Comparison of ENCODE assay signal across 14 cellular contexts in the genomic region with DNA sequence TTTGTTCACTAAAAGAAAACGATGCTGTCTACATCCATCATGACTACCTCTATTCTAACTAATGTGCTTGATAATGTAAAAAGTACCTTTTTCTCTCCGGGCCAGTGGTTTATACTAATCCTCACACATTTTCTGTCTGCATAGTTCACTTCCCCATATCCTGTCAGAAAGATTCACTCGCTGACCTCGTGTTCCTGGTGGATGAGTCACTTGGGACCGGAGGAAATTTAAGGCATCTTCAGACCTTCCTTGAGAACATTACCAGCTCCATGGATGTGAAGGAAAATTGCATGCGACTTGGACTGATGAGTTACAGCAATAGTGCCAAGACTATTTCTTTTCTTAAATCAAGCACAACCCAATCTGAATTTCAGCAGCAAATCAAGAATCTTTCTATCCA. TPM values are rescaled to one million over a fixed set of nuclear protein-coding genes. Genes with fewer than 3 reads are reported as not detected.
DNase-seq lines count a peak whose midpoint lies in the region; TF ChIP-seq lines count a peak whose summit lies in the region.
"Had no signal": no experiment of that assay in that cellular context is flagged by ENCODE, and none has a peak within 500 bp of the region (broad histone marks: within the 10 kb centered on the region; RNA-seq: fewer than 3 reads in every experiment).

No MANE protein-coding gene starts in this region.

- no peaks in the 10 kb centered on the region for H3F3A ChIP-seq in MM.1S (ENCODE audit: insufficient read depth, low read length)

- no peak overlapping the region for H2AFZ ChIP-seq in MM.1S (ENCODE audit: low read length)

- H3K27ac ChIP-seq in MM.1S (ENCODE audit: low read length), result no peak overlapping the region

- no peak for TF ChIP-seq CTCF in choroid plexus epithelial cell (conservative IDR thresholded peaks at IDR 0.05; ENCODE audit: low read depth, low read length)
- TF ChIP-seq CTCF in kidney epithelial cell (IDR thresholded peaks at IDR 0.05; ENCODE audit: insufficient read depth, low read length, poor library complexity, severe bottlenecking), result no peak
- no peak for TF ChIP-seq CTCF in type B pancreatic cell (conservative IDR thresholded peaks at IDR 0.05)
- no peak for TF ChIP-seq CTCF in MM.1S (IDR thresholded peaks at IDR 0.05; ENCODE audit: low read length)

- no peaks in the 10 kb centered on the region for H3K27me3 Mint-ChIP-seq in type B pancreatic cell

- no peaks in the 10 kb centered on the region for H3K9me3 ChIP-seq in MM.1S (replicated peaks; ENCODE audit: insufficient read depth, low read length)

- no peaks in the 10 kb centered on the region for H3K79me2 ChIP-seq in MM.1S (ENCODE audit: low read length)

- H3K27me3 ChIP-seq in kidney epithelial cell (ENCODE audit: control insufficient read depth, insufficient read depth, low read length) (no peaks in the 10 kb centered on the region), MM.1S (replicated peaks; ENCODE audit: insufficient read depth, low read length) (no peaks in the 10 kb centered on the region)

- H3K27ac Mint-ChIP-seq in type B pancreatic cell, result no peak overlapping the region
- H3K27ac Mint-ChIP-seq: CD8-positive, alpha-beta memory T cell; H9 had no signal

- no peak overlapping the region for H3K4me3 Mint-ChIP-seq in type B pancreatic cell
- H3K4me3 Mint-ChIP-seq: CD8-positive, alpha-beta memory T cell; H9 had no signal

- H3K9ac ChIP-seq in MM.1S (ENCODE audit: low read length), result no peak overlapping the region

- H3K36me3 ChIP-seq in kidney epithelial cell (ENCODE audit: control insufficient read depth, insufficient read depth, low read length), result no peaks in the 10 kb centered on the region
- no peaks in the 10 kb centered on the region for H3K36me3 ChIP-seq in MM.1S (replicated peaks; ENCODE audit: insufficient read depth, low read length)

- no peaks in the 10 kb centered on the region for H3K4me1 Mint-ChIP-seq in type B pancreatic cell (ENCODE audit: unreplicated experiment)
- H3K4me1 Mint-ChIP-seq: CD8-positive, alpha-beta memory T cell; H9 had no signal

- DNase-seq in MV-4-11 (lab: John Stamatoyannopoulos, UW), result peak; percentile 5
- DNase-seq in choroid plexus epithelial cell (ENCODE audit: low read depth), result peak; percentile 62
- peak; percentile 28 for DNase-seq in kidney epithelial cell (ENCODE audit: low read depth)
- no peak for DNase-seq in type B pancreatic cell (ENCODE audit: extremely low spot score, unreplicated experiment)
- DNase-seq in activated CD4-positive, alpha-beta T cell treated with anti-CD3 and anti-CD28 coated beads for 1 hour, result no peak
- no peak for DNase-seq in MM.1S
- no peak for DNase-seq in NCI-H82 treated with DMSO at 0.1 percent for 48 hours (lab: John Stamatoyannopoulos, UW; ENCODE audit: unreplicated experiment)
- DNase-seq: CD8-positive, alpha-beta memory T cell; H9; Kasumi-1; NCI-H1436; NCI-H2081; NCI-H510A treated with DMSO at 0.1 percent for 48 hours; SIG-M5 had no signal

- H3K4me2 ChIP-seq in MM.1S (ENCODE audit: low read depth, low read length), result no peak overlapping the region

- H3K4me1 ChIP-seq in MM.1S (ENCODE audit: low read length), result no peaks in the 10 kb centered on the region

- no peaks in the 10 kb centered on the region for H4K20me1 ChIP-seq in MM.1S (ENCODE audit: insufficient read depth, low read length)

- H3K36me3 Mint-ChIP-seq in type B pancreatic cell, result no peaks in the 10 kb centered on the region
- H3K36me3 Mint-ChIP-seq: CD8-positive, alpha-beta memory T cell had no signal

- H3K4me3 ChIP-seq in choroid plexus epithelial cell (ENCODE audit: low read depth, low read length) (no peak overlapping the region), kidney epithelial cell (ENCODE audit: low read depth, low read length) (no peak overlapping the region), MM.1S (ENCODE audit: low read length) (no peak overlapping the region)

- no peaks in the 10 kb centered on the region for H3K9me3 Mint-ChIP-seq in type B pancreatic cell
- H3K9me3 Mint-ChIP-seq: CD8-positive, alpha-beta memory T cell; H9 had no signal

- H3K9me2 ChIP-seq in MM.1S (replicated peaks; ENCODE audit: insufficient read depth, low read length), result no peaks in the 10 kb centered on the region

RNA-seq across cellular contexts. Expression of a gene that starts 33.8 kb away (rescaled TPM):
- total RNA-seq in kidney epithelial cell, result not detected in 2 replicates
- total RNA-seq in type B pancreatic cell (ENCODE audit: low replicate concordance), result 0.10 and 0.14 TPM in 2 replicates
- total RNA-seq: CD8-positive, alpha-beta memory T cell had no signal

Comparison
In these comparisons a context has a peak if more than half of its experiments do, and no peak if none do; other contexts are left out.
1. DNase-seq: peak in MV-4-11 (single experiment), choroid plexus epithelial cell (single experiment) and kidney epithelial cell (single experiment); none in type B pancreatic cell (single experiment), activated CD4-positive, alpha-beta T cell treated with anti-CD3 and anti-CD28 coated beads for 1 hour (single experiment), MM.1S (single experiment) and NCI-H82 treated with DMSO at 0.1 percent for 48 hours (single experiment).